In the genomic region with DNA sequence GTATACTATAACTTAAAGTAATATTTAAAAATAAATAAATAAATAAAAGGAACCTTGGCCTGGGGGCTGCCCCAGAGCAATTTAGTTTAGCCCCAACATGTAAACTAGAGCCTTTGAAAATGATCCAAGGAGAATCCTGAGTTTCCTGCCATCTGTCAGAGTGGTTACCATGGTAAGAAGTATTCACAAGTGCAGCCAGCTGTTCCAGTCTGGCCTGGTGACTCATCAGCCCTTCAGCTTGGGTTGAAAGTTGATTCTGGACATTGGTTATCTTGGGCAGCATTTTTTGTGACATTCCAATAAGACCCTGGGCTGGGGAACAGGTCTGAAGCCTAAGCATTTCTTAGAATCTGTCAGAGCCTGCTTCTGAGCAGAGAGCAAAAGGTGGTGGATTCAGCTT, we compare ENCODE assay signal across 9 cellular contexts.
A peak's percentile ranks its signal among the peaks of the same experiment; 100 is the strongest.
DNase-seq lines count a peak whose midpoint lies in the region; ATAC-seq and TF ChIP-seq lines count a peak whose summit lies in the region.
"Had no signal": no experiment of that assay in that cellular context is flagged by ENCODE, and none has a peak within 500 bp of the region (broad histone marks: within the 10 kb centered on the region; RNA-seq: fewer than 3 reads in every experiment).

No MANE protein-coding gene starts in this region.

- H3K4me3 ChIP-seq in choroid plexus epithelial cell (ENCODE audit: low read depth, low read length), result no peak overlapping the region

- no peak for TF ChIP-seq CTCF in choroid plexus epithelial cell (conservative IDR thresholded peaks at IDR 0.05; ENCODE audit: low read depth, low read length)

- peak; percentile 87 for DNase-seq in EL
- DNase-seq in NCI-H446 treated with DMSO at 0.1 percent for 48 hours (lab: John Stamatoyannopoulos, UW), result peak; percentile 39
- DNase-seq in choroid plexus epithelial cell (ENCODE audit: low read depth), result peak; percentile 92
- DNase-seq in non-pigmented ciliary epithelial cell (ENCODE audit: low read depth), result peak; percentile 84
- no peak for DNase-seq in activated CD4-positive, alpha-beta T cell treated with anti-CD3 and anti-CD28 coated beads for 4 hours
- DNase-seq in dermis blood vessel endothelial cell, result no peak
- DNase-seq: activated naive CD4-positive, alpha-beta T cell had no signal

- no peak for ATAC-seq in GM19035 (IDR thresholded peaks at IDR 0.05; ENCODE audit: unreplicated experiment)
- no peak for ATAC-seq in HG03097 (IDR thresholded peaks at IDR 0.05; ENCODE audit: low FRiP score, unreplicated experiment)

Comparison
In these comparisons a context has a peak if more than half of its experiments do, and no peak if none do; other contexts are left out.
1. DNase-seq: peak in EL (single experiment), NCI-H446 treated with DMSO at 0.1 percent for 48 hours (single experiment), choroid plexus epithelial cell (single experiment) and non-pigmented ciliary epithelial cell (single experiment); none in activated CD4-positive, alpha-beta T cell treated with anti-CD3 and anti-CD28 coated beads for 4 hours (0 of 2) and dermis blood vessel endothelial cell (single experiment).